2 cellular contexts compared by ENCODE assay signal in the genomic region with DNA sequence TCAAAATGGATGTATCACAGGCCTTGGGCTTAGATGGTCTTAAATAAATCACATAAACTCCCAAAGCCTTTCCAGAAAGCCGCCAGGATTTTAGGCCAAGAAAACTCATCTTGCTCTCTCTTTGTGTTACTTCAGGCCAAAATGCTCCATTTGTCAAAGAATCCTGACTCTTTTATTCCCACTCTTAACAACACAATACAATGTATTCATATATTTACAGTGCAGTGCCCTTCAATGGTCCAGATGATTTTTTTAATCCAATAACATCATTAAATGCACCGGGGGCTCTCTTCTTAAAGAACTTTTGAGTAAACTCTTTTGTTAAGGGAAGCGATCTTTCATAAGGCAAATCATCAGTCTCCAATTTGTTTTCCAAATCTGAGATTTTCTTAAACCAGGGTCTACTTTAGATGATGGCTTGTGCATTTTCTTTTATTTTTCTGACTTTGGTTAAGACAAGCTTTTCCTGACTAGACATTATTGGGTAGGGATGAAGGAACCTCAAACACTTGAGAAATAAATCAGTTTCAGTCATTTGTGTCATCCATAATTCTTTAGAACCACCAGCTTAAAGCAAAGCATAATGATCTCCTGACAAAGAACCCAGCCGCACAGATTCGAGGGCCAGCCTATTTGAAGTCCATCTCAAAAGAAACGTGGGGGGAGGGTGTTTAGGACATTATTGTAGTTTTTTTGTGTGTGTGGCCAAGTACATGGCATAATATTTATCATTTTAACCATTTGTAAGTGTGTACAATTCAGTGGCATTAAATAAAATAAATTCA.
TF ChIP-seq lines count a peak whose summit lies in the region.

No MANE protein-coding gene starts in this region.

TF ChIP-seq in IMR-90, 13 proteins besides CTCF, POLR2A, EP300 and RAD21:
- TF ChIP-seq MAFK (IDR thresholded peaks at IDR 0.05; ENCODE audit: low read depth, low read length) (peak; percentile 24; the same call in 1 of the 2 replicates), SMC3 (IDR thresholded peaks at IDR 0.05; ENCODE audit: low read depth, low read length) (no peak), RCOR1 (IDR thresholded peaks at IDR 0.05; ENCODE audit: insufficient replicate concordance, low read length) (no peak), FOS (IDR thresholded peaks at IDR 0.05; ENCODE audit: low read depth, low read length) (no peak), CHD1 (IDR thresholded peaks at IDR 0.05; ENCODE audit: low read depth, low read length) (no peak), BHLHE40 (IDR thresholded peaks at IDR 0.05; ENCODE audit: low read depth, low read length) (no peak)
- TF ChIP-seq, protein P1, sequence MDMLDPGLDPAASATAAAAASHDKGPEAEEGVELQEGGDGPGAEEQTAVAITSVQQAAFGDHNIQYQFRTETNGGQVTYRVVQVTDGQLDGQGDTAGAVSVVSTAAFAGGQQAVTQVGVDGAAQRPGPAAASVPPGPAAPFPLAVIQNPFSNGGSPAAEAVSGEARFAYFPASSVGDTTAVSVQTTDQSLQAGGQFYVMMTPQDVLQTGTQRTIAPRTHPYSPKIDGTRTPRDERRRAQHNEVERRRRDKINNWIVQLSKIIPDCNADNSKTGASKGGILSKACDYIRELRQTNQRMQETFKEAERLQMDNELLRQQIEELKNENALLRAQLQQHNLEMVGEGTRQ (IDR thresholded peaks at IDR 0.05; ENCODE audit: low read depth, low read length) = no peak
TF ChIP-seq in IMR-90: peak in this region for 1.

TF ChIP-seq in K562, 482 proteins besides CTCF, POLR2A, EP300 and RAD21:
- TF ChIP-seq, protein P2, sequence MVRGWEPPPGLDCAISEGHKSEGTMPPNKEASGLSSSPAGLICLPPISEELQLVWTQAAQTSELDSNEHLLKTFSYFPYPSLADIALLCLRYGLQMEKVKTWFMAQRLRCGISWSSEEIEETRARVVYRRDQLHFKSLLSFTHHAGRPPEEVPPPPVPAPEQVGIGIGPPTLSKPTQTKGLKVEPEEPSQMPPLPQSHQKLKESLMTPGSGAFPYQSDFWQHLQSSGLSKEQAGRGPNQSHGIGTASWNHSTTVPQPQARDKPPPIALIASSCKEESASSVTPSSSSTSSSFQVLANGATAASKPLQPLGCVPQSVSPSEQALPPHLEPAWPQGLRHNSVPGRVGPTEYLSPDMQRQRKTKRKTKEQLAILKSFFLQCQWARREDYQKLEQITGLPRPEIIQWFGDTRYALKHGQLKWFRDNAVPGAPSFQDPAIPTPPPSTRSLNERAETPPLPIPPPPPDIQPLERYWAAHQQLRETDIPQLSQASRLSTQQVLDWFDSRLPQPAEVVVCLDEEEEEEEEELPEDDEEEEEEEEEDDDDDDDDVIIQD (CRISPR knock-in tag; IDR thresholded peaks at IDR 0.05) = no peak
- TF ChIP-seq, protein P3, sequence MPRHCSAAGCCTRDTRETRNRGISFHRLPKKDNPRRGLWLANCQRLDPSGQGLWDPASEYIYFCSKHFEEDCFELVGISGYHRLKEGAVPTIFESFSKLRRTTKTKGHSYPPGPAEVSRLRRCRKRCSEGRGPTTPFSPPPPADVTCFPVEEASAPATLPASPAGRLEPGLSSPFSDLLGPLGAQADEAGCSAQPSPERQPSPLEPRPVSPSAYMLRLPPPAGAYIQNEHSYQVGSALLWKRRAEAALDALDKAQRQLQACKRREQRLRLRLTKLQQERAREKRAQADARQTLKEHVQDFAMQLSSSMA (CRISPR knock-in tag; IDR thresholded peaks at IDR 0.05) = no peak
- peak; percentile 29; the same call in 1 of the 2 replicates for TF ChIP-seq ZNF316 (IDR thresholded peaks at IDR 0.05)
